Comparison of ENCODE assay signal across 12 cellular contexts in the genomic region with DNA sequence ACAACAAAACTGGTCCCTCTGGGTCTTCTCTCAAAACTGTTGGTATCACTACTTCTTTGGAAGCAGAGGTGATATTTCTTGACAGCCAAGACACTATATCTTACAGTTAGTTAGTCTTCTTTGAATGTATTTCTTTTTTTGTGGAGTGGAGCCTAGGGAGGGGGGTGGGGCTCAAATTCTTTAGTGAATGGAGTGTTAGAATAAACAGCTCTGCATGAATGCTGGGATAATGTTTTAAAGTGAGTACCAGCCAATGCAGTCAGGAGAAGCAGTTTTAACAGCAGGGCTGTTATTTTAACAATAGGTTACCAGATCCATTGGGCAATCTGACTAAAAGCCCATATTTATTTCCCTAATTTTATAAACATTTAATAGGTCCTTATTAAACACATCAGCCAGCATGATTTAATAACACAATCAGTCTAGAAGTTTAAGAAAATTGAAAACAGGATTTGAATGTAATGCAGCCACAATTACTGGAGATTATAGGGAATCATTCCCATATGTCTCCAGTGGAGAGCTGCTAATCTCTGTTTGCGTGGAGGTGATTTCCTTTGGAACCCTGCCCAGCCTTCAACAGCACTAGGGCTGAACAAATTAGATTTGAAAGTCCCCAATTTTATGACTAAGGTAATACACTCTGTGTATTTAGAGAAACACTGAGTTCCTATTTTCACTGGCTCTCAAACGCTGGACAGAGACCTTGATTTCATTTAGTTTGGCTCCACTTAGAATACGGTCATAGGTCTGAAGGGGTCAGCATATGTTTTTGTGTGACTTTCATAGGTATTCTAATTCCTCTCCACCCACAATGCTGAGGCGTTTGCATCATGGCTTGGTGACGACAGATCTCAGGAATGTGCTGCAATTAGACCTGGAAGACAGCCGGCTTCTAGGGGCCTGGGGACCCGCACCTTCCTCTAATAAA.
DNase-seq lines count a peak whose midpoint lies in the region; ATAC-seq and TF ChIP-seq lines count a peak whose summit lies in the region.
"Had no signal": no experiment of that assay in that cellular context is flagged by ENCODE, and none has a peak within 500 bp of the region (broad histone marks: within the 10 kb centered on the region; RNA-seq: fewer than 3 reads in every experiment).

No MANE protein-coding gene starts in this region.

- H3K9ac ChIP-seq in BLaER1 = no peak overlapping the region

- H3K4me1 Mint-ChIP-seq in osteocyte (ENCODE audit: unreplicated experiment) = peaks cover 25% of the 10 kb centered on the region
- H3K4me1 Mint-ChIP-seq: activated naive CD4-positive, alpha-beta T cell treated with anti-CD3 and anti-CD28 coated beads, Interleukin-2, amount 10 ng/mL, durations not matched to agents 7 days and 5 days had no signal

- H3K4me3 ChIP-seq in BLaER1 = no peak overlapping the region
- no peak overlapping the region for H3K4me3 ChIP-seq in brain microvascular endothelial cell (ENCODE audit: low read depth, low read length)
- H3K4me3 ChIP-seq: gastrocnemius medialis had no signal

- no peak for TF ChIP-seq CTCF in brain microvascular endothelial cell (IDR thresholded peaks at IDR 0.05; ENCODE audit: low read depth, low read length, missing control alignments)
- no peak for TF ChIP-seq CTCF in osteocyte (IDR thresholded peaks at IDR 0.05)

- no peaks in the 10 kb centered on the region for H3K27me3 Mint-ChIP-seq in osteocyte (ENCODE audit: unreplicated experiment)
- H3K27me3 Mint-ChIP-seq: activated naive CD4-positive, alpha-beta T cell treated with anti-CD3 and anti-CD28 coated beads, Interleukin-2, amount 10 ng/mL, durations not matched to agents 7 days and 5 days had no signal

- peaks cover under 1% of the 10 kb centered on the region for H3K9me3 Mint-ChIP-seq in osteocyte (ENCODE audit: unreplicated experiment)
- H3K9me3 Mint-ChIP-seq: activated naive CD4-positive, alpha-beta T cell treated with anti-CD3 and anti-CD28 coated beads, Interleukin-2, amount 10 ng/mL, durations not matched to agents 7 days and 5 days had no signal

- H3K9me3 ChIP-seq in BLaER1 = peaks cover 42% of the 10 kb centered on the region
- H3K9me3 ChIP-seq: gastrocnemius medialis had no signal

- no peak overlapping the region for H3K27ac Mint-ChIP-seq in osteocyte (ENCODE audit: unreplicated experiment)
- H3K27ac Mint-ChIP-seq: activated naive CD4-positive, alpha-beta T cell treated with anti-CD3 and anti-CD28 coated beads, Interleukin-2, amount 10 ng/mL, durations not matched to agents 7 days and 5 days had no signal

- H3K27ac ChIP-seq in BLaER1 = peak overlapping the region; percentile 71; the same call in 1 of the 2 replicates
- no peak overlapping the region for H3K27ac ChIP-seq in brain microvascular endothelial cell
- H3K27ac ChIP-seq: gastrocnemius medialis had no signal

- H4K20me1 ChIP-seq in BLaER1 = no peaks in the 10 kb centered on the region

- peak overlapping the region; percentile 80 for H3K4me2 ChIP-seq in BLaER1

- in situ Hi-C loops in brain microvascular endothelial cell (cut with HindIII; ENCODE audit: low pct_ligation_motif_present, low sequenced_read_pairs) = no loop called here

- DNase-seq in NCI-H1092 treated with DMSO at 0.1 percent for 48 hours (lab: John Stamatoyannopoulos, UW) (peak; percentile 62), brain microvascular endothelial cell (peak; percentile 45), left kidney (ENCODE audit: low read depth, low spot score) (peak; percentile 78), midbrain (lab: John Stamatoyannopoulos, UW) (no peak), osteocyte (ENCODE audit: extremely low spot score, unreplicated experiment) (no peak), ecto neural progenitor cell (ENCODE audit: low spot score) (no peak)
- DNase-seq: activated naive CD4-positive, alpha-beta T cell treated with anti-CD3 and anti-CD28 coated beads, Interleukin-2, amount 10 ng/mL, durations not matched to agents 7 days and 5 days; gastrocnemius medialis; NCI-H2029; stimulated activated naive CD4-positive, alpha-beta T cell had no signal

- no peak overlapping the region for H3K4me3 Mint-ChIP-seq in osteocyte (ENCODE audit: unreplicated experiment)
- H3K4me3 Mint-ChIP-seq: activated naive CD4-positive, alpha-beta T cell treated with anti-CD3 and anti-CD28 coated beads, Interleukin-2, amount 10 ng/mL, durations not matched to agents 7 days and 5 days had no signal

- ATAC-seq in GM21786 (IDR thresholded peaks at IDR 0.05; ENCODE audit: unreplicated experiment) = no peak
- ATAC-seq: gastrocnemius medialis had no signal

- H3K36me3 Mint-ChIP-seq in osteocyte (ENCODE audit: unreplicated experiment) = no peaks in the 10 kb centered on the region
- H3K36me3 Mint-ChIP-seq: activated naive CD4-positive, alpha-beta T cell treated with anti-CD3 and anti-CD28 coated beads, Interleukin-2, amount 10 ng/mL, durations not matched to agents 7 days and 5 days had no signal

- H3K4me1 ChIP-seq in BLaER1 = peaks cover 46% of the 10 kb centered on the region
- H3K4me1 ChIP-seq: gastrocnemius medialis had no signal

- H3K36me3 ChIP-seq in BLaER1 (no peaks in the 10 kb centered on the region; the same call in 1 of the 2 replicates), brain microvascular endothelial cell (replicated peaks) (no peaks in the 10 kb centered on the region)
- H3K36me3 ChIP-seq: gastrocnemius medialis had no signal

- H3K27me3 ChIP-seq in BLaER1 (no peaks in the 10 kb centered on the region), brain microvascular endothelial cell (replicated peaks) (no peaks in the 10 kb centered on the region)
- H3K27me3 ChIP-seq: gastrocnemius medialis had no signal

Comparison
In these comparisons a context has a peak if more than half of its experiments do, and no peak if none do; other contexts are left out.
1. DNase-seq: peak in NCI-H1092 treated with DMSO at 0.1 percent for 48 hours (single experiment), brain microvascular endothelial cell (single experiment) and left kidney (single experiment); none in midbrain (single experiment), osteocyte (single experiment) and ecto neural progenitor cell (single experiment).